ENCODE assay signal across 1 cellular context in genomic region chr6:28335564-28336283, GRCh38.
TF ChIP-seq lines count a peak whose summit lies in the region.

TSS of gene ZSCAN31 (minus strand) at chr6:28336148. CDS start at chr6:28329683, 6,465 bp downstream.

TF ChIP-seq in HepG2, 621 proteins besides CTCF, POLR2A, EP300 and RAD21 (continued from another document and continues in another):
- TF ChIP-seq, protein P1, sequence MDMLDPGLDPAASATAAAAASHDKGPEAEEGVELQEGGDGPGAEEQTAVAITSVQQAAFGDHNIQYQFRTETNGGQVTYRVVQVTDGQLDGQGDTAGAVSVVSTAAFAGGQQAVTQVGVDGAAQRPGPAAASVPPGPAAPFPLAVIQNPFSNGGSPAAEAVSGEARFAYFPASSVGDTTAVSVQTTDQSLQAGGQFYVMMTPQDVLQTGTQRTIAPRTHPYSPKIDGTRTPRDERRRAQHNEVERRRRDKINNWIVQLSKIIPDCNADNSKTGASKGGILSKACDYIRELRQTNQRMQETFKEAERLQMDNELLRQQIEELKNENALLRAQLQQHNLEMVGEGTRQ (IDR thresholded peaks at IDR 0.05; ENCODE audit: low read depth, low read length), result no peak
- TF ChIP-seq, protein P1 (CRISPR knock-in tag; IDR thresholded peaks at IDR 0.05; ENCODE audit: borderline replicate concordance), result 0 out of 2 replicates have a peak, but pooled peaks have one; percentile 10
- TF ChIP-seq NRL (CRISPR knock-in tag; IDR thresholded peaks at IDR 0.05; ENCODE audit: borderline replicate concordance) (peak; percentile 96), NCOA5 (CRISPR knock-in tag; IDR thresholded peaks at IDR 0.05) (no peak), KAT7 (CRISPR knock-in tag; IDR thresholded peaks at IDR 0.05; ENCODE audit: borderline replicate concordance) (no peak; the same call in 1 of the 2 replicates), IKZF4 (CRISPR knock-in tag; IDR thresholded peaks at IDR 0.05; ENCODE audit: borderline replicate concordance, low read depth, not compliant biosample characterization) (peak; percentile 42), PATZ1 (CRISPR knock-in tag; IDR thresholded peaks at IDR 0.05) (peak; percentile 91), ZNF333 (CRISPR knock-in tag; IDR thresholded peaks at IDR 0.05; ENCODE audit: borderline replicate concordance) (0 out of 2 replicates have a peak, but pooled peaks have one; percentile 32), ATAD3A (CRISPR knock-in tag; IDR thresholded peaks at IDR 0.05) (no peak), REL (CRISPR knock-in tag; conservative IDR thresholded peaks at IDR 0.05) (no peak), SOX5 (CRISPR knock-in tag; IDR thresholded peaks at IDR 0.05; ENCODE audit: borderline replicate concordance) (peak; percentile 61), SPEN (CRISPR knock-in tag; IDR thresholded peaks at IDR 0.05; ENCODE audit: low read depth) (peak; percentile 34; the same call in 1 of the 2 replicates), MAX (IDR thresholded peaks at IDR 0.05) (peak; percentile 59), NONO (IDR thresholded peaks at IDR 0.05) (no peak), NONO (CRISPR knock-in tag; conservative IDR thresholded peaks at IDR 0.05) (peak; percentile 69), U2AF2 (IDR thresholded peaks at IDR 0.05; ENCODE audit: low read depth, low read length) (no peak), NKX3-1 (CRISPR knock-in tag; IDR thresholded peaks at IDR 0.05) (peak; percentile 92), ZNF264 (CRISPR knock-in tag; IDR thresholded peaks at IDR 0.05) (peak; percentile 47), ETS1 (CRISPR knock-in tag; IDR thresholded peaks at IDR 0.05) (0 out of 2 replicates have a peak, but pooled peaks have one; percentile 47), ZNF616 (CRISPR knock-in tag; IDR thresholded peaks at IDR 0.05; ENCODE audit: low read depth) (no peak), ZNF782 (CRISPR knock-in tag; IDR thresholded peaks at IDR 0.05; ENCODE audit: borderline replicate concordance) (no peak), DR1 (CRISPR knock-in tag; IDR thresholded peaks at IDR 0.05) (peak; percentile 94), ZNF766 (CRISPR knock-in tag; IDR thresholded peaks at IDR 0.05; ENCODE audit: borderline replicate concordance) (peak; percentile 87; the same call in 1 of the 2 replicates), THAP11 (CRISPR knock-in tag; IDR thresholded peaks at IDR 0.05) (peak; percentile 74), ZNF776 (CRISPR knock-in tag; IDR thresholded peaks at IDR 0.05) (no peak), PTBP1 (IDR thresholded peaks at IDR 0.05; ENCODE audit: low read depth, low read length, poor library complexity, severe bottlenecking) (no peak), ZNF383 (CRISPR knock-in tag; IDR thresholded peaks at IDR 0.05; ENCODE audit: borderline replicate concordance) (peak; percentile 94; the same call in 1 of the 2 replicates), NFKBIZ (CRISPR knock-in tag; IDR thresholded peaks at IDR 0.05) (peak; percentile 52; the same call in 1 of the 2 replicates), PHF5A (CRISPR knock-in tag; IDR thresholded peaks at IDR 0.05; ENCODE audit: low read depth, unreplicated experiment) (peak; percentile 58), SP5 (CRISPR knock-in tag; IDR thresholded peaks at IDR 0.05; ENCODE audit: borderline replicate concordance, low read depth) (peak; percentile 80; the same call in 1 of the 2 replicates)
- TF ChIP-seq, protein P2, sequence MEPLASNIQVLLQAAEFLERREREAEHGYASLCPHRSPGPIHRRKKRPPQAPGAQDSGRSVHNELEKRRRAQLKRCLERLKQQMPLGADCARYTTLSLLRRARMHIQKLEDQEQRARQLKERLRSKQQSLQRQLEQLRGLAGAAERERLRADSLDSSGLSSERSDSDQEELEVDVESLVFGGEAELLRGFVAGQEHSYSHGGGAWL (CRISPR knock-in tag; IDR thresholded peaks at IDR 0.05), result peak; percentile 69; the same call in 1 of the 2 replicates
- TF ChIP-seq, protein P3, sequence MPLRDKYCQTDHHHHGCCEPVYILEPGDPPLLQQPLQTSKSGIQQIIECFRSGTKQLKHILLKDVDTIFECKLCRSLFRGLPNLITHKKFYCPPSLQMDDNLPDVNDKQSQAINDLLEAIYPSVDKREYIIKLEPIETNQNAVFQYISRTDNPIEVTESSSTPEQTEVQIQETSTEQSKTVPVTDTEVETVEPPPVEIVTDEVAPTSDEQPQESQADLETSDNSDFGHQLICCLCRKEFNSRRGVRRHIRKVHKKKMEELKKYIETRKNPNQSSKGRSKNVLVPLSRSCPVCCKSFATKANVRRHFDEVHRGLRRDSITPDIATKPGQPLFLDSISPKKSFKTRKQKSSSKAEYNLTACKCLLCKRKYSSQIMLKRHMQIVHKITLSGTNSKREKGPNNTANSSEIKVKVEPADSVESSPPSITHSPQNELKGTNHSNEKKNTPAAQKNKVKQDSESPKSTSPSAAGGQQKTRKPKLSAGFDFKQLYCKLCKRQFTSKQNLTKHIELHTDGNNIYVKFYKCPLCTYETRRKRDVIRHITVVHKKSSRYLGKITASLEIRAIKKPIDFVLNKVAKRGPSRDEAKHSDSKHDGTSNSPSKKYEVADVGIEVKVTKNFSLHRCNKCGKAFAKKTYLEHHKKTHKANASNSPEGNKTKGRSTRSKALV (CRISPR knock-in tag; IDR thresholded peaks at IDR 0.05), result peak; percentile 87
- TF ChIP-seq, protein P4, sequence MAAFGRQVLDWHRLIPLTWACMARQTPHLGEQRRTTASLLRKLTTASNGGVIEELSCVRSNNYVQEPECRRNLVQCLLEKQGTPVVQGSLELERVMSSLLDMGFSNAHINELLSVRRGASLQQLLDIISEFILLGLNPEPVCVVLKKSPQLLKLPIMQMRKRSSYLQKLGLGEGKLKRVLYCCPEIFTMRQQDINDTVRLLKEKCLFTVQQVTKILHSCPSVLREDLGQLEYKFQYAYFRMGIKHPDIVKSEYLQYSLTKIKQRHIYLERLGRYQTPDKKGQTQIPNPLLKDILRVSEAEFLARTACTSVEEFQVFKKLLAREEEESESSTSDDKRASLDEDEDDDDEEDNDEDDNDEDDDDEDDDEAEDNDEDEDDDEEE (CRISPR knock-in tag; IDR thresholded peaks at IDR 0.05), result peak; percentile 69; the same call in 1 of the 2 replicates
- TF ChIP-seq, protein P5, sequence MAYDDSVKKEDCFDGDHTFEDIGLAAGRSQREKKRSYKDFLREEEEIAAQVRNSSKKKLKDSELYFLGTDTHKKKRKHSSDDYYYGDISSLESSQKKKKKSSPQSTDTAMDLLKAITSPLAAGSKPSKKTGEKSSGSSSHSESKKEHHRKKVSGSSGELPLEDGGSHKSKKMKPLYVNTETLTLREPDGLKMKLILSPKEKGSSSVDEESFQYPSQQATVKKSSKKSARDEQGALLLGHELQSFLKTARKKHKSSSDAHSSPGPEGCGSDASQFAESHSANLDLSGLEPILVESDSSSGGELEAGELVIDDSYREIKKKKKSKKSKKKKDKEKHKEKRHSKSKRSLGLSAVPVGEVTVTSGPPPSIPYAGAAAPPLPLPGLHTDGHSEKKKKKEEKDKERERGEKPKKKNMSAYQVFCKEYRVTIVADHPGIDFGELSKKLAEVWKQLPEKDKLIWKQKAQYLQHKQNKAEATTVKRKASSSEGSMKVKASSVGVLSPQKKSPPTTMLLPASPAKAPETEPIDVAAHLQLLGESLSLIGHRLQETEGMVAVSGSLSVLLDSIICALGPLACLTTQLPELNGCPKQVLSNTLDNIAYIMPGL (CRISPR knock-in tag; IDR thresholded peaks at IDR 0.05; ENCODE audit: borderline replicate concordance in 1 of 2, low read depth in 1 of 2), result peak; percentile 60 to 87; a peak in 3 of 4 replicates
- TF ChIP-seq, protein P6, sequence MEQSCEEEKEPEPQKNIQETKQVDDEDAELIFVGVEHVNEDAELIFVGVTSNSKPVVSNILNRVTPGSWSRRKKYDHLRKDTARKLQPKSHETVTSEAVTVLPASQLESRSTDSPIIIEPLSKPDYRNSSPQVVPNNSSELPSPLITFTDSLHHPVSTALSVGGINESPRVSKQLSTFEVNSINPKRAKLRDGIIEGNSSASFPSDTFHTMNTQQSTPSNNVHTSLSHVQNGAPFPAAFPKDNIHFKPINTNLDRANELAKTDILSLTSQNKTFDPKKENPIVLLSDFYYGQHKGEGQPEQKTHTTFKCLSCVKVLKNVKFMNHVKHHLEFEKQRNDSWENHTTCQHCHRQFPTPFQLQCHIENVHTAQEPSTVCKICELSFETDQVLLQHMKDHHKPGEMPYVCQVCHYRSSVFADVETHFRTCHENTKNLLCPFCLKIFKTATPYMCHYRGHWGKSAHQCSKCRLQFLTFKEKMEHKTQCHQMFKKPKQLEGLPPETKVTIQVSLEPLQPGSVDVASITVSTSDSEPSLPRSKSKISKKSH (CRISPR knock-in tag; IDR thresholded peaks at IDR 0.05; ENCODE audit: borderline replicate concordance), result peak; percentile 82; the same call in 1 of the 2 replicates
- TF ChIP-seq, protein P7, sequence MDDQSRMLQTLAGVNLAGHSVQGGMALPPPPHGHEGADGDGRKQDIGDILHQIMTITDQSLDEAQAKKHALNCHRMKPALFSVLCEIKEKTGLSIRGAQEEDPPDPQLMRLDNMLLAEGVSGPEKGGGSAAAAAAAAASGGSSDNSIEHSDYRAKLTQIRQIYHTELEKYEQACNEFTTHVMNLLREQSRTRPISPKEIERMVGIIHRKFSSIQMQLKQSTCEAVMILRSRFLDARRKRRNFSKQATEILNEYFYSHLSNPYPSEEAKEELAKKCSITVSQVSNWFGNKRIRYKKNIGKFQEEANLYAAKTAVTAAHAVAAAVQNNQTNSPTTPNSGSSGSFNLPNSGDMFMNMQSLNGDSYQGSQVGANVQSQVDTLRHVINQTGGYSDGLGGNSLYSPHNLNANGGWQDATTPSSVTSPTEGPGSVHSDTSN (CRISPR knock-in tag; IDR thresholded peaks at IDR 0.05; ENCODE audit: borderline replicate concordance), result peak; percentile 29; the same call in 1 of the 2 replicates
- TF ChIP-seq, protein P8, sequence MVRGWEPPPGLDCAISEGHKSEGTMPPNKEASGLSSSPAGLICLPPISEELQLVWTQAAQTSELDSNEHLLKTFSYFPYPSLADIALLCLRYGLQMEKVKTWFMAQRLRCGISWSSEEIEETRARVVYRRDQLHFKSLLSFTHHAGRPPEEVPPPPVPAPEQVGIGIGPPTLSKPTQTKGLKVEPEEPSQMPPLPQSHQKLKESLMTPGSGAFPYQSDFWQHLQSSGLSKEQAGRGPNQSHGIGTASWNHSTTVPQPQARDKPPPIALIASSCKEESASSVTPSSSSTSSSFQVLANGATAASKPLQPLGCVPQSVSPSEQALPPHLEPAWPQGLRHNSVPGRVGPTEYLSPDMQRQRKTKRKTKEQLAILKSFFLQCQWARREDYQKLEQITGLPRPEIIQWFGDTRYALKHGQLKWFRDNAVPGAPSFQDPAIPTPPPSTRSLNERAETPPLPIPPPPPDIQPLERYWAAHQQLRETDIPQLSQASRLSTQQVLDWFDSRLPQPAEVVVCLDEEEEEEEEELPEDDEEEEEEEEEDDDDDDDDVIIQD (CRISPR knock-in tag; IDR thresholded peaks at IDR 0.05; ENCODE audit: low read depth), result peak; percentile 78
- TF ChIP-seq, protein P9, sequence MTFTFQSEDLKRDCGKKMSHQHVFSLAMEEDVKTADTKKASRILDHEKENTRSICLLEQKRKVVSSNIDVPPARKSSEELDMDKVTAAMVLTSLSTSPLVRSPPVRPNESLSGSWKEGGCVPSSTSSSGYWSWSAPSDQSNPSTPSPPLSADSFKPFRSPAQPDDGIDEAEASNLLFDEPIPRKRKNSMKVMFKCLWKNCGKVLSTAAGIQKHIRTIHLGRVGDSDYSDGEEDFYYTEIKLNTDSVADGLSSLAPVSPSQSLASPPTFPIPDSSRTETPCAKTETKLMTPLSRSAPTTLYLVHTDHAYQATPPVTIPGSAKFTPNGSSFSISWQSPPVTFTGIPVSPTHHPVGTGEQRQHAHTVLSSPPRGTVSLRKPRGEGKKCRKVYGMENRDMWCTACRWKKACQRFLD (CRISPR knock-in tag; IDR thresholded peaks at IDR 0.05; ENCODE audit: borderline replicate concordance), result peak; percentile 77; the same call in 1 of the 2 replicates
- TF ChIP-seq, protein P10, sequence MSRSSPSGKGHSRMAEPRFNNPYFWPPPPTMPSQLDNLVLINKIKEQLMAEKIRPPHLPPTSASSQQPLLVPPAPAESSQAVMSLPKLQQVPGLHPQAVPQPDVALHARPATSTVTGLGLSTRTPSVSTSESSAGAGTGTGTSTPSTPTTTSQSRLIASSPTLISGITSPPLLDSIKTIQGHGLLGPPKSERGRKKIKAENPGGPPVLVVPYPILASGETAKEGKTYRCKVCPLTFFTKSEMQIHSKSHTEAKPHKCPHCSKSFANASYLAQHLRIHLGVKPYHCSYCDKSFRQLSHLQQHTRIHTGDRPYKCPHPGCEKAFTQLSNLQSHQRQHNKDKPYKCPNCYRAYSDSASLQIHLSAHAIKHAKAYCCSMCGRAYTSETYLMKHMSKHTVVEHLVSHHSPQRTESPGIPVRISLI (CRISPR knock-in tag; IDR thresholded peaks at IDR 0.05; ENCODE audit: borderline replicate concordance), result peak; percentile 67; the same call in 1 of the 2 replicates
